22 cellular contexts compared by ENCODE assay signal in the genomic region with DNA sequence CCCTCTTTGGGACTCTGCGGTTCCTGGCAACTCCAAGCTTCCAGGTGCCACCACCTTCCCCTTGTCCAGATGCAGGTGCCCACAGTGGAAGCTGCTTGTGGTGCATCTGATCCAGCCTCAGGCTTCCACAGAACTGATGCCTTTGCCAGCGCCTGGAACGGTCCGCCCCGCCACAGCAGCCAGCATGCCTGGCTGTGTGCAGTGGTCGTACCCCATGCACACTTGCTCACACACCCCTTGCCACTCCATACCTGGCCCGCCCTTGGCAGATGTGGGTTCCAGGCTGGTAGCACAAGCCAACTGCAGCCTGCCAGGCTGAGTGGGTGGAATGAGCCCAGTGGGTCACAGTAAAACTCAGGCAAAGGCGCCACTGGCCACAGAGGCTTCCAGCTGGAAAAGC.
DNase-seq lines count a peak whose midpoint lies in the region; ATAC-seq, FAIRE-seq and TF ChIP-seq lines count a peak whose summit lies in the region.
"Had no signal": no experiment of that assay in that cellular context is flagged by ENCODE, and none has a peak within 500 bp of the region (broad histone marks: within the 10 kb centered on the region; RNA-seq: fewer than 3 reads in every experiment).

No MANE protein-coding gene starts in this region.

- intact Hi-C loops in right cardiac atrium (cut with DNase I), result no loop called here
- intact Hi-C loops in Right ventricle myocardium inferior (cut with DNase I), result no loop called here
- intact Hi-C loops in kidney (cut with DNase I), result no loop called here

- peaks cover 9% of the 10 kb centered on the region for H3K9me3 Mint-ChIP-seq in type B pancreatic cell

- no peak for FAIRE-seq in kidney (lab: Jason Lieb, UNC)
- FAIRE-seq: A549, D721Med, G401.6, GM12891, GM19239 had no signal

- no peaks in the 10 kb centered on the region for H3K36me3 Mint-ChIP-seq in type B pancreatic cell
- H3K36me3 Mint-ChIP-seq: CD8-positive, alpha-beta T cell had no signal

- no peaks in the 10 kb centered on the region for H3K4me1 Mint-ChIP-seq in type B pancreatic cell (ENCODE audit: unreplicated experiment)
- H3K4me1 Mint-ChIP-seq: B cell had no signal

- H3K36me3 ChIP-seq in kidney (ENCODE audit: control insufficient read depth in 1 of 2, insufficient read depth in 2 of 2, low read length in 2 of 2), result no peaks in the 10 kb centered on the region
- H3K36me3 ChIP-seq: BLaER1 treated with 17β-estradiol and CSF1 and Interleukin-3, amounts not matched to agents 10 nM and 100 nM had no signal

- H3K27ac ChIP-seq in right cardiac atrium (ENCODE audit: low read length), result no peak overlapping the region
- H3K27ac ChIP-seq in kidney (ENCODE audit: low read depth in 2 of 2, low read length in 2 of 2), result no peak overlapping the region
- H3K27ac ChIP-seq: 22Rv1; A549; BLaER1 treated with 17β-estradiol and CSF1 and Interleukin-3, amounts not matched to agents 10 nM and 100 nM; C4-2B had no signal

- no peaks in the 10 kb centered on the region for H3K9me3 ChIP-seq in right cardiac atrium (ENCODE audit: control insufficient read depth, low read length)
- H3K9me3 ChIP-seq in kidney (ENCODE audit: control insufficient read depth in 1 of 2, low read length in 2 of 2), result no peaks in the 10 kb centered on the region
- H3K9me3 ChIP-seq: A549, Caco-2 had no signal

- ATAC-seq in right cardiac atrium, result no peak
- ATAC-seq in Right ventricle myocardium inferior, result no peak
- ATAC-seq in GM19467 (IDR thresholded peaks at IDR 0.05; ENCODE audit: unreplicated experiment), result no peak
- ATAC-seq: A549; CD8-positive, alpha-beta T cell had no signal

- no peak overlapping the region for H3K27ac Mint-ChIP-seq in type B pancreatic cell
- H3K27ac Mint-ChIP-seq: B cell; CD4-positive, alpha-beta T cell; CD8-positive, alpha-beta T cell had no signal

- no peaks in the 10 kb centered on the region for H3K27me3 ChIP-seq in right cardiac atrium (ENCODE audit: control insufficient read depth, insufficient read depth)

- 96% methylated on average over 8 of the region's 8 CpGs for WGBS in right cardiac atrium

- no peaks in the 10 kb centered on the region for H3K4me1 ChIP-seq in right cardiac atrium (ENCODE audit: control insufficient read depth, insufficient read depth, low read length)
- H3K4me1 ChIP-seq in kidney (ENCODE audit: control insufficient read depth in 1 of 2, insufficient read depth in 1 of 2, low read depth in 1 of 2, low read length in 2 of 2), result no peaks in the 10 kb centered on the region
- H3K4me1 ChIP-seq: A549; BLaER1 treated with 17β-estradiol and CSF1 and Interleukin-3, amounts not matched to agents 10 nM and 100 nM; Caco-2 had no signal

- peak in 2 of 3 donors; percentile 21 to 22 for DNase-seq in right cardiac atrium
- DNase-seq in Right ventricle myocardium inferior (ENCODE audit: missing footprints), result no peak
- DNase-seq in kidney, result peak; percentile 42
- DNase-seq in type B pancreatic cell (ENCODE audit: extremely low spot score, unreplicated experiment), result peak; percentile 55
- no peak for DNase-seq in NCI-H748 treated with DMSO at 0.1 percent for 48 hours (lab: John Stamatoyannopoulos, UW)
- DNase-seq: AML-193; Caco-2; Calu3; CD4-positive, alpha-beta T cell; CD8-positive, alpha-beta T cell; DMS79 treated with DMSO at 0.1 percent for 48 hours; GF-D8 had no signal

- H3K9ac ChIP-seq in kidney (ENCODE audit: low read length in 2 of 2), result no peak overlapping the region
- H3K9ac ChIP-seq: BLaER1 treated with 17β-estradiol and CSF1 and Interleukin-3, amounts not matched to agents 10 nM and 100 nM had no signal

- TF ChIP-seq CTCF in kidney (IDR thresholded peaks at IDR 0.05; ENCODE audit: borderline replicate concordance, extremely low read depth, insufficient read depth) (no peak), type B pancreatic cell (conservative IDR thresholded peaks at IDR 0.05) (no peak)

- no peaks in the 10 kb centered on the region for H3K27me3 Mint-ChIP-seq in type B pancreatic cell
- H3K27me3 Mint-ChIP-seq: B cell; CD4-positive, alpha-beta T cell had no signal

- no peak overlapping the region for H3K4me3 ChIP-seq in right cardiac atrium (ENCODE audit: low read length)
- no peak overlapping the region for H3K4me3 ChIP-seq in kidney (ENCODE audit: low read length in 2 of 2)
- H3K4me3 ChIP-seq: A549; BLaER1 treated with 17β-estradiol and CSF1 and Interleukin-3, amounts not matched to agents 10 nM and 100 nM had no signal

- H3K4me3 Mint-ChIP-seq in type B pancreatic cell, result no peak overlapping the region
- H3K4me3 Mint-ChIP-seq: B cell; CD4-positive, alpha-beta T cell; CD8-positive, alpha-beta T cell had no signal

Comparison
In these comparisons a context has a peak if more than half of its experiments do, and no peak if none do; other contexts are left out.
1. DNase-seq: peak in right cardiac atrium (2 of 3), kidney (single experiment) and type B pancreatic cell (single experiment); none in Right ventricle myocardium inferior (single experiment) and NCI-H748 treated with DMSO at 0.1 percent for 48 hours (single experiment).